Comparison of ENCODE assay signal across 34 cellular contexts in the genomic region with DNA sequence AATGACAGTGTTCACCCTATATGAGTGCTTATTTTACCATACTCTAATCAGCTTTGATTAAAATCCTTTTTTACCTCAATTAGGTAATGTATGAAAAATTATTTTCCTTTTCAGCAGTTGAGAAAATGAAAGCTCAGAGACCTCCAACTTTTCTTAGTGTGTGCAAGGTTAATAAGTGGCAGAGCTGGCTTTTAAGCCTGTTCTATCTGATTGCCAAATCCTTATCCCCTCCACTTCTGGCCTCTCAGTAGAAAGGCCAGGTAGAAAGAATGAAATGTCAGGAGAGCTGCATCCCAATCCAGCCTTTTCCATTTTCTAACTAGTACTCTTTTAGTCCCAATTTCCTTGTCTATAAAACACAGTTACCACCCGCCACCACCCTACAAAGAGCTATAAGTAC.
"Had no signal": no experiment of that assay in that cellular context is flagged by ENCODE, and none has a peak within 500 bp of the region (broad histone marks: within the 10 kb centered on the region; RNA-seq: fewer than 3 reads in every experiment).

No MANE protein-coding gene starts in this region.

- H3K9me3 ChIP-seq: adrenal gland, ascending aorta, body of pancreas, breast epithelium had no signal

- DNase-seq: activated effector memory CD4-positive, alpha-beta T cell treated with anti-CD3 and anti-CD28 coated beads, Interleukin-2, amount 50 U/mL, for 16 hours; activated effector memory CD4-positive, alpha-beta T cell treated with Interleukin-2 at 50 U/mL for 16 hours; activated gamma-delta T cell; activated gamma-delta T cell treated with Interleukin-2 at 50 U/mL for 16 hours; activated naive CD4-positive, alpha-beta T cell; activated naive CD4-positive, alpha-beta T cell treated with anti-CD3 and anti-CD28 coated beads for 36 hours; activated naive CD4-positive, alpha-beta T cell treated with anti-CD3 and anti-CD28 coated beads, Interleukin-2, amount 10 ng/mL, durations not matched to agents 7 days and 5 days; activated naive CD4-positive, alpha-beta T cell treated with anti-CD3 and anti-CD28 coated beads, Interleukin-2, amount 50 U/mL, for 16 hours; activated naive CD4-positive, alpha-beta T cell treated with Interleukin-2 at 50 U/mL for 16 hours; activated naive CD8-positive, alpha-beta T cell treated with anti-CD3 and anti-CD28 coated beads for 36 hours; activated naive CD8-positive, alpha-beta T cell treated with anti-CD3 and anti-CD28 coated beads, Interleukin-2, amount 10 ng/mL, durations not matched to agents 7 days and 5 days; activated naive CD8-positive, alpha-beta T cell treated with anti-CD3 and anti-CD28 coated beads, Interleukin-2, amount 50 U/mL, for 24 hours; activated T-cell treated with anti-CD3 and anti-CD28 coated beads, Interleukin-2, amount 50 U/mL, for 1 hour; activated T-cell treated with anti-CD3 and anti-CD28 coated beads, Interleukin-2, amount 50 U/mL, for 24 hours; activated T-cell treated with anti-CD3 and anti-CD28 coated beads, Interleukin-2, amount 50 U/mL, for 4 hours; activated T-cell treated with anti-CD3 and anti-CD28 coated beads, Interleukin-2, amount 50 U/mL, for 48 hours; activated T-cell treated with anti-CD3 and anti-CD28 coated beads, Interleukin-2, amount 50 U/mL, for 72 hours; adrenal gland; amniotic stem cell; amygdala; anterior cingulate cortex; aorta; body of pancreas; brain microvascular endothelial cell; caudate nucleus; central memory CD4-positive, alpha-beta T cell; cerebellar nuclear complex had no signal

- ATAC-seq: activated naive CD4-positive, alpha-beta T cell treated with anti-CD3 and anti-CD28 coated beads, Interleukin-2, amount 50 U/mL, for 72 hours; activated naive CD8-positive, alpha-beta T cell treated with anti-CD3 and anti-CD28 coated beads, Interleukin-2, amount 50 U/mL, for 24 hours; activated T-cell treated with anti-CD3 and anti-CD28 coated beads, Interleukin-2, amount 50 U/mL, for 4 hours; activated T-cell treated with anti-CD3 and anti-CD28 coated beads, Interleukin-2, amount 50 U/mL, for 72 hours; activated T-helper 17 cell treated with anti-CD3 and anti-CD28 coated beads, Interleukin-2, amount 50 U/mL, for 72 hours; body of pancreas had no signal

- H3K4me1 ChIP-seq: adrenal gland, ascending aorta, breast epithelium had no signal

- H3K27me3 ChIP-seq: adrenal gland, ascending aorta, body of pancreas, brain microvascular endothelial cell, cardiac muscle cell had no signal

- FAIRE-seq: astrocyte, bronchial epithelial cell had no signal

- H3K36me3 ChIP-seq: adrenal gland, ascending aorta, brain microvascular endothelial cell, breast epithelium, cardiac muscle cell had no signal

- H3K4me3 ChIP-seq: adrenal gland, ascending aorta, body of pancreas, breast epithelium, cardiac muscle cell had no signal

- H3K27ac ChIP-seq: adrenal gland, ascending aorta, brain microvascular endothelial cell, breast epithelium, cardiac muscle cell had no signal
